19 cellular contexts compared by ENCODE assay signal in the genomic region with DNA sequence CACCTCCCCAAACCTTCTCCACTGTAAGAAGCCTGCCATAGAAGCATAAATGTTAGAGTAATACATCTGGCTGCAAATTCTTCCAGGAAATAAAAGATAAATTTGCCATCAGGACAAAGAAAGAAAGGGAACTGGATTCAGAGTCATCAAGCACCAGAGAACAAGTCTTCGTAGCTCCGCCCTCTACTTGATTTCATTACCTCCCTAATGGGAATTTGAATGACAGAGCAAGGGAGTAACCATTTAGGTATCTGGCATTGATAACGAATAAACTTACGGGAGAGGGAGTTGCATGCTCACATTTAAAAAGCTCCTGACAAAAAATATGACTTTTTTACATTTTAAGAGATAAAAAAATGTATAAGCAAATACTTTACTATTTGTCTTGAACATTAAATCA.
DNase-seq lines count a peak whose midpoint lies in the region; ATAC-seq and TF ChIP-seq lines count a peak whose summit lies in the region.
"Had no signal": no experiment of that assay in that cellular context is flagged by ENCODE, and none has a peak within 500 bp of the region (broad histone marks: within the 10 kb centered on the region; RNA-seq: fewer than 3 reads in every experiment).

No MANE protein-coding gene starts in this region.

- H3K36me3 Mint-ChIP-seq in WTC11 (no peaks in the 10 kb centered on the region), nephron (ENCODE audit: low read depth) (no peaks in the 10 kb centered on the region)
- H3K36me3 Mint-ChIP-seq: CD4-positive, alpha-beta memory T cell had no signal

- H3K9me3 ChIP-seq in cardiac muscle cell (ENCODE audit: low read depth) (no peaks in the 10 kb centered on the region), right cardiac atrium (ENCODE audit: control insufficient read depth, low read length) (no peaks in the 10 kb centered on the region)

- DNase-seq in cardiac muscle cell (ENCODE audit: low read depth in 1 of 2, low spot score in 1 of 2): no peak
- no peak for DNase-seq in right cardiac atrium
- DNase-seq in WTC11 (ENCODE audit: low spot score): no peak
- no peak for DNase-seq in omental fat pad (ENCODE audit: low spot score)
- DNase-seq in activated CD8-positive, alpha-beta memory T cell treated with anti-CD3 and anti-CD28 coated beads, Interleukin-2, amount 50 U/mL, for 4 hours: no peak
- DNase-seq: AML-193; C1 segment of cervical spinal cord; Calu3; CD4-positive, alpha-beta memory T cell; COR-L47; DMS53; DMS79 treated with DMSO at 0.1 percent for 48 hours; GF-D8; H7 had no signal

- H3K4me3 Mint-ChIP-seq in WTC11: no peak overlapping the region
- peak overlapping the region in 1 of 3 experiments; percentile 18 for H3K4me3 Mint-ChIP-seq in nephron
- H3K4me3 Mint-ChIP-seq: CD4-positive, alpha-beta memory T cell had no signal

- H3K9me3 Mint-ChIP-seq in WTC11: peaks cover 18% of the 10 kb centered on the region
- H3K9me3 Mint-ChIP-seq in nephron: no peaks in the 10 kb centered on the region

- POLR2A ChIA-PET in WTC11 (lab: Charles Lee): no interaction called here

- no peaks in the 10 kb centered on the region for H3K36me3 ChIP-seq in cardiac muscle cell

- TF ChIP-seq CTCF in cardiac muscle cell (IDR thresholded peaks at IDR 0.05; ENCODE audit: low read depth, low read length) (no peak), WTC11 (IDR thresholded peaks at IDR 0.05) (no peak), nephron (IDR thresholded peaks at IDR 0.05; ENCODE audit: unreplicated experiment in 3 of 3) (no peak), omental fat pad (IDR thresholded peaks at IDR 0.05) (no peak)

- H3K4me3 ChIP-seq in cardiac muscle cell: no peak overlapping the region
- H3K4me3 ChIP-seq in right cardiac atrium (ENCODE audit: low read length): no peak overlapping the region

- H3K27me3 ChIP-seq in cardiac muscle cell (no peaks in the 10 kb centered on the region), right cardiac atrium (ENCODE audit: control insufficient read depth, insufficient read depth) (no peaks in the 10 kb centered on the region)

- H3K27ac ChIP-seq in cardiac muscle cell (peak overlapping the region; percentile 35), right cardiac atrium (ENCODE audit: low read length) (no peak overlapping the region)
- H3K27ac ChIP-seq: 22Rv1 had no signal

- no peak for ATAC-seq in right cardiac atrium
- 0 out of 2 replicates have a peak, but pooled peaks have one; percentile 30 for ATAC-seq in WTC11
- peak; percentile 83 for ATAC-seq in omental fat pad (ENCODE audit: low FRiP score)
- no peak for ATAC-seq in HG03108 (IDR thresholded peaks at IDR 0.05; ENCODE audit: unreplicated experiment)
- no peak for ATAC-seq in HG02938 (IDR thresholded peaks at IDR 0.05; ENCODE audit: unreplicated experiment)
- ATAC-seq: HCT116 had no signal

- H3K4me1 ChIP-seq in cardiac muscle cell (ENCODE audit: low read depth) (peaks cover 17% of the 10 kb centered on the region), right cardiac atrium (ENCODE audit: control insufficient read depth, insufficient read depth, low read length) (no peaks in the 10 kb centered on the region)

- 83% methylated on average over 4 of the region's 4 CpGs for WGBS in right cardiac atrium

- CTCF ChIA-PET in WTC11 (lab: Charles Lee): no interaction called here

- intact Hi-C loops in right cardiac atrium (cut with DNase I): no loop called here

- H3K27ac Mint-ChIP-seq in WTC11: no peak overlapping the region
- peak overlapping the region; percentile 72 to 87 (median 76) for H3K27ac Mint-ChIP-seq in nephron
- H3K27ac Mint-ChIP-seq: CD4-positive, alpha-beta memory T cell had no signal

- H3K27me3 Mint-ChIP-seq in WTC11 (ENCODE audit: low read depth): no peaks in the 10 kb centered on the region
- no peaks in the 10 kb centered on the region for H3K27me3 Mint-ChIP-seq in nephron (ENCODE audit: low read depth)
- H3K27me3 Mint-ChIP-seq: CD4-positive, alpha-beta memory T cell had no signal

- peaks cover 19% of the 10 kb centered on the region for H3K4me1 Mint-ChIP-seq in WTC11
- peaks cover 37% of the 10 kb centered on the region for H3K4me1 Mint-ChIP-seq in nephron
- H3K4me1 Mint-ChIP-seq: CD4-positive, alpha-beta memory T cell had no signal

TF ChIP-seq in WTC11, 78 proteins besides CTCF, POLR2A, EP300 and RAD21 (continues in another document):
- TF ChIP-seq ESRRA (CRISPR knock-in tag; IDR thresholded peaks at IDR 0.05; ENCODE audit: borderline replicate concordance) (no peak), ZNF317 (CRISPR knock-in tag; IDR thresholded peaks at IDR 0.05; ENCODE audit: borderline replicate concordance, low read depth) (no peak), SP1 (CRISPR knock-in tag; conservative IDR thresholded peaks at IDR 0.05) (no peak), ZNF263 (CRISPR knock-in tag; IDR thresholded peaks at IDR 0.05; ENCODE audit: low read depth) (no peak), ZNF396 (CRISPR knock-in tag; IDR thresholded peaks at IDR 0.05; ENCODE audit: borderline replicate concordance) (no peak), ZNF232 (CRISPR knock-in tag; IDR thresholded peaks at IDR 0.05) (no peak), NFE2L1 (CRISPR knock-in tag; IDR thresholded peaks at IDR 0.05) (no peak), NFYB (CRISPR knock-in tag; conservative IDR thresholded peaks at IDR 0.05; ENCODE audit: low read depth) (no peak), MYBL2 (CRISPR knock-in tag; IDR thresholded peaks at IDR 0.05) (no peak), FOXK1 (CRISPR knock-in tag; IDR thresholded peaks at IDR 0.05) (no peak), NR3C1 (CRISPR knock-in tag; conservative IDR thresholded peaks at IDR 0.05; ENCODE audit: low read depth) (no peak), GABPB1 (CRISPR knock-in tag; IDR thresholded peaks at IDR 0.05) (no peak)
- TF ChIP-seq, protein P1, sequence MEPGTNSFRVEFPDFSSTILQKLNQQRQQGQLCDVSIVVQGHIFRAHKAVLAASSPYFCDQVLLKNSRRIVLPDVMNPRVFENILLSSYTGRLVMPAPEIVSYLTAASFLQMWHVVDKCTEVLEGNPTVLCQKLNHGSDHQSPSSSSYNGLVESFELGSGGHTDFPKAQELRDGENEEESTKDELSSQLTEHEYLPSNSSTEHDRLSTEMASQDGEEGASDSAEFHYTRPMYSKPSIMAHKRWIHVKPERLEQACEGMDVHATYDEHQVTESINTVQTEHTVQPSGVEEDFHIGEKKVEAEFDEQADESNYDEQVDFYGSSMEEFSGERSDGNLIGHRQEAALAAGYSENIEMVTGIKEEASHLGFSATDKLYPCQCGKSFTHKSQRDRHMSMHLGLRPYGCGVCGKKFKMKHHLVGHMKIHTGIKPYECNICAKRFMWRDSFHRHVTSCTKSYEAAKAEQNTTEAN (CRISPR knock-in tag; IDR thresholded peaks at IDR 0.05): no peak
- TF ChIP-seq, protein P2, sequence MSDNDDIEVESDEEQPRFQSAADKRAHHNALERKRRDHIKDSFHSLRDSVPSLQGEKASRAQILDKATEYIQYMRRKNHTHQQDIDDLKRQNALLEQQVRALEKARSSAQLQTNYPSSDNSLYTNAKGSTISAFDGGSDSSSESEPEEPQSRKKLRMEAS (CRISPR knock-in tag; IDR thresholded peaks at IDR 0.05): no peak
- TF ChIP-seq, protein P3, sequence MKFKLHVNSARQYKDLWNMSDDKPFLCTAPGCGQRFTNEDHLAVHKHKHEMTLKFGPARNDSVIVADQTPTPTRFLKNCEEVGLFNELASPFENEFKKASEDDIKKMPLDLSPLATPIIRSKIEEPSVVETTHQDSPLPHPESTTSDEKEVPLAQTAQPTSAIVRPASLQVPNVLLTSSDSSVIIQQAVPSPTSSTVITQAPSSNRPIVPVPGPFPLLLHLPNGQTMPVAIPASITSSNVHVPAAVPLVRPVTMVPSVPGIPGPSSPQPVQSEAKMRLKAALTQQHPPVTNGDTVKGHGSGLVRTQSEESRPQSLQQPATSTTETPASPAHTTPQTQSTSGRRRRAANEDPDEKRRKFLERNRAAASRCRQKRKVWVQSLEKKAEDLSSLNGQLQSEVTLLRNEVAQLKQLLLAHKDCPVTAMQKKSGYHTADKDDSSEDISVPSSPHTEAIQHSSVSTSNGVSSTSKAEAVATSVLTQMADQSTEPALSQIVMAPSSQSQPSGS (CRISPR knock-in tag; IDR thresholded peaks at IDR 0.05; ENCODE audit: borderline replicate concordance, low read depth): no peak
- TF ChIP-seq, protein P4, sequence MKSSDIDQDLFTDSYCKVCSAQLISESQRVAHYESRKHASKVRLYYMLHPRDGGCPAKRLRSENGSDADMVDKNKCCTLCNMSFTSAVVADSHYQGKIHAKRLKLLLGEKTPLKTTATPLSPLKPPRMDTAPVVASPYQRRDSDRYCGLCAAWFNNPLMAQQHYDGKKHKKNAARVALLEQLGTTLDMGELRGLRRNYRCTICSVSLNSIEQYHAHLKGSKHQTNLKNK (CRISPR knock-in tag; IDR thresholded peaks at IDR 0.05): no peak
- TF ChIP-seq, protein P5, sequence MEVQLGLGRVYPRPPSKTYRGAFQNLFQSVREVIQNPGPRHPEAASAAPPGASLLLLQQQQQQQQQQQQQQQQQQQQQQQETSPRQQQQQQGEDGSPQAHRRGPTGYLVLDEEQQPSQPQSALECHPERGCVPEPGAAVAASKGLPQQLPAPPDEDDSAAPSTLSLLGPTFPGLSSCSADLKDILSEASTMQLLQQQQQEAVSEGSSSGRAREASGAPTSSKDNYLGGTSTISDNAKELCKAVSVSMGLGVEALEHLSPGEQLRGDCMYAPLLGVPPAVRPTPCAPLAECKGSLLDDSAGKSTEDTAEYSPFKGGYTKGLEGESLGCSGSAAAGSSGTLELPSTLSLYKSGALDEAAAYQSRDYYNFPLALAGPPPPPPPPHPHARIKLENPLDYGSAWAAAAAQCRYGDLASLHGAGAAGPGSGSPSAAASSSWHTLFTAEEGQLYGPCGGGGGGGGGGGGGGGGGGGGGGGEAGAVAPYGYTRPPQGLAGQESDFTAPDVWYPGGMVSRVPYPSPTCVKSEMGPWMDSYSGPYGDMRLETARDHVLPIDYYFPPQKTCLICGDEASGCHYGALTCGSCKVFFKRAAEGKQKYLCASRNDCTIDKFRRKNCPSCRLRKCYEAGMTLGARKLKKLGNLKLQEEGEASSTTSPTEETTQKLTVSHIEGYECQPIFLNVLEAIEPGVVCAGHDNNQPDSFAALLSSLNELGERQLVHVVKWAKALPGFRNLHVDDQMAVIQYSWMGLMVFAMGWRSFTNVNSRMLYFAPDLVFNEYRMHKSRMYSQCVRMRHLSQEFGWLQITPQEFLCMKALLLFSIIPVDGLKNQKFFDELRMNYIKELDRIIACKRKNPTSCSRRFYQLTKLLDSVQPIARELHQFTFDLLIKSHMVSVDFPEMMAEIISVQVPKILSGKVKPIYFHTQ (CRISPR knock-in tag; IDR thresholded peaks at IDR 0.05): no peak

Comparison
In these comparisons a context has a peak if more than half of its experiments do, and no peak if none do; other contexts are left out.
1. ATAC-seq: peak in WTC11 (single experiment) and omental fat pad (single experiment); none in right cardiac atrium (0 of 2), HG03108 (single experiment) and HG02938 (single experiment).